In genomic region chr2:175027755-175028154, GRCh38 we compare ENCODE assay signal across 22 cellular contexts. TPM values are rescaled to one million over a fixed set of nuclear protein-coding genes. Genes with fewer than 3 reads are reported as not detected.
DNase-seq lines count a peak whose midpoint lies in the region; TF ChIP-seq lines count a peak whose summit lies in the region.
"Had no signal": no experiment of that assay in that cellular context is flagged by ENCODE, and none has a peak within 500 bp of the region (broad histone marks: within the 10 kb centered on the region; RNA-seq: fewer than 3 reads in every experiment).

No MANE protein-coding gene starts in this region.

- H3K4me1 ChIP-seq in mesenchymal stem cell (ENCODE audit: control insufficient read depth, insufficient read depth, low read depth, low read length), result no peaks in the 10 kb centered on the region
- peaks cover 0 to 4% (median 0%) of the 10 kb centered on the region in 3 donors for H3K4me1 ChIP-seq in skeletal muscle tissue (ENCODE audit: control insufficient read depth in 3 of 3, insufficient read depth in 3 of 3, low read length in 3 of 3)
- H3K4me1 ChIP-seq: A549, adrenal gland, uterus had no signal

- no peaks in the 10 kb centered on the region for H3K9me3 ChIP-seq in AG04450 (ENCODE audit: control insufficient read depth, insufficient read depth, low read length)
- no peaks in the 10 kb centered on the region for H3K9me3 ChIP-seq in mesenchymal stem cell (ENCODE audit: control insufficient read depth, low read length)
- H3K9me3 ChIP-seq in skeletal muscle tissue (ENCODE audit: control insufficient read depth in 3 of 3, low read length in 3 of 3), result no peaks in the 10 kb centered on the region
- H3K9me3 ChIP-seq: A549, adrenal gland, uterus had no signal

- no peak for TF ChIP-seq CTCF in AG04450 (IDR thresholded peaks at IDR 0.05; ENCODE audit: low read depth, low read length)

- DNase-seq in AG04450 (ENCODE audit: low read depth, low spot score) (no peak), mesenchymal stem cell (no peak), ACHN (no peak), G401 (ENCODE audit: low spot score) (no peak), NCI-H2196 (lab: John Stamatoyannopoulos, UW; ENCODE audit: unreplicated experiment) (no peak), NCI-H2196 treated with DMSO at 0.1 percent for 48 hours (lab: John Stamatoyannopoulos, UW; ENCODE audit: unreplicated experiment) (no peak)
- DNase-seq: activated CD4-positive, alpha-beta T cell treated with anti-CD3 and anti-CD28 coated beads, Interleukin-2, amount 10 ng/mL, durations not matched to agents 24 days and 14 days; activated gamma-delta T cell treated with Interleukin-2 at 50 U/mL for 16 hours; DMS153; effector CD8-positive, alpha-beta T cell; hippocampal formation; naive thymus-derived CD4-positive, alpha-beta T cell; NCI-H1436 treated with DMSO at 0.1 percent for 48 hours; NCI-H2227 treated with DMSO at 0.1 percent for 48 hours; NCI-H82; stimulated activated naive CD4-positive, alpha-beta T cell had no signal

- H2BK5ac ChIP-seq in mesenchymal stem cell (ENCODE audit: low read depth, low read length, poor library complexity, severe bottlenecking), result no peak overlapping the region

- H3K27me3 ChIP-seq in AG04450 (ENCODE audit: control insufficient read depth, insufficient read depth, low read length) (no peaks in the 10 kb centered on the region), mesenchymal stem cell (ENCODE audit: control insufficient read depth in 1 of 2, insufficient read depth in 1 of 2, low read length in 2 of 2) (no peaks in the 10 kb centered on the region), skeletal muscle tissue (ENCODE audit: control insufficient read depth in 3 of 3, insufficient read depth in 3 of 3, low read length in 3 of 3) (no peaks in the 10 kb centered on the region)
- H3K27me3 ChIP-seq: adrenal gland, uterus had no signal

- no peak overlapping the region for H2BK120ac ChIP-seq in mesenchymal stem cell (ENCODE audit: low read depth, low read length)

- H2BK12ac ChIP-seq in mesenchymal stem cell (ENCODE audit: low read length in 2 of 2), result peak overlapping the region; percentile 46 to 62

- peak overlapping the region in 1 of 2 experiments; percentile 28 for H3K4ac ChIP-seq in mesenchymal stem cell (ENCODE audit: low read depth in 1 of 2, low read length in 2 of 2)

- no peak overlapping the region for H3K14ac ChIP-seq in mesenchymal stem cell (ENCODE audit: low read length in 2 of 2)

- no peak overlapping the region for H2AK5ac ChIP-seq in mesenchymal stem cell (ENCODE audit: low read length, severe bottlenecking)

- 90% methylated on average over 3 of the region's 3 CpGs for WGBS in mesenchymal stem cell

- CTCF ChIA-PET in AG04450 (lab: Charles Lee), result interaction anchor here (0.6 to 0.8 kb wide), 2 partner anchors 125 to 331 kb away, joined by 3 read pairs; no protein-coding TSS in a partner anchor

- POLR2A ChIA-PET in AG04450 (lab: Yijun Ruan, JAX), result no interaction called here

- H3K23ac ChIP-seq in mesenchymal stem cell (ENCODE audit: low read length in 2 of 2), result no peak overlapping the region

- peak overlapping the region; percentile 75 to 86 for H3K18ac ChIP-seq in mesenchymal stem cell (ENCODE audit: low read depth in 1 of 2, low read length in 2 of 2)

- H3K9ac ChIP-seq in mesenchymal stem cell (ENCODE audit: low read length), result no peak overlapping the region
- no peak overlapping the region for H3K9ac ChIP-seq in skeletal muscle tissue (ENCODE audit: low read depth in 1 of 3, low read length in 3 of 3)

- no peaks in the 10 kb centered on the region for H3K36me3 ChIP-seq in mesenchymal stem cell (ENCODE audit: control insufficient read depth in 1 of 2, insufficient read depth in 2 of 2, low read depth in 1 of 2, low read length in 2 of 2)
- H3K36me3 ChIP-seq in skeletal muscle tissue (ENCODE audit: control insufficient read depth in 3 of 3, insufficient read depth in 3 of 3, low read length in 3 of 3), result no peaks in the 10 kb centered on the region
- H3K36me3 ChIP-seq: adrenal gland, uterus had no signal

- no peak overlapping the region for H2BK15ac ChIP-seq in mesenchymal stem cell (ENCODE audit: low read depth, poor library complexity, severe bottlenecking)

- H4K8ac ChIP-seq in mesenchymal stem cell (ENCODE audit: low read length), result peak overlapping the region; percentile 45

- no peak overlapping the region for H3K4me2 ChIP-seq in mesenchymal stem cell (ENCODE audit: low read length, poor library complexity, severe bottlenecking)

- no peak overlapping the region for H2AFZ ChIP-seq in mesenchymal stem cell (ENCODE audit: low read depth, low read length)

- H3K79me1 ChIP-seq in mesenchymal stem cell (replicated peaks; ENCODE audit: low read length, poor library complexity, severe bottlenecking), result no peaks in the 10 kb centered on the region

- in situ Hi-C loops in ACHN (cut with HindIII; ENCODE audit: low pct_ligation_motif_present, low pct_unique_long_range_greater_than_20kb, low sequenced_read_pairs) (no loop called here), G401 (cut with HindIII; ENCODE audit: low sequenced_read_pairs) (no loop called here)

- H3K27ac ChIP-seq in AG04450 (ENCODE audit: low read depth, low read length) (peak overlapping the region; percentile 24), cingulate gyrus (ENCODE audit: low read depth, low read length) (peak overlapping the region; percentile 20), mesenchymal stem cell (ENCODE audit: low read length, poor library complexity, severe bottlenecking) (no peak overlapping the region), skeletal muscle tissue (ENCODE audit: low read depth, low read length) (peak overlapping the region; percentile 13)
- H3K27ac ChIP-seq: A549 had no signal

- peak overlapping the region; percentile 93 for H4K91ac ChIP-seq in mesenchymal stem cell (ENCODE audit: low read length)

- H3K4me3 ChIP-seq in AG04450 (ENCODE audit: low read depth, low read length) (no peak overlapping the region), mesenchymal stem cell (ENCODE audit: insufficient read depth in 1 of 2, low read depth in 1 of 2, low read length in 2 of 2) (no peak overlapping the region), skeletal muscle tissue (ENCODE audit: low read length in 3 of 3) (no peak overlapping the region)
- H3K4me3 ChIP-seq: A549, adrenal gland, uterus had no signal

RNA-seq across cellular contexts. Expression of gene CHN1, which starts 22.6 kb away (rescaled TPM):
- polyA plus RNA-seq in AG04450 (2011; rRNA removed), result 207 and 258 TPM in 2 replicates
- polyA minus RNA-seq in AG04450 (2011; rRNA and poly(A)+ RNA removed), result 105 and 133 TPM in 2 replicates
- polyA plus RNA-seq in mesenchymal stem cell (2013, experiment 1 of 2), result 21.7 TPM
- 20.5 TPM for polyA plus RNA-seq in mesenchymal stem cell (2013, experiment 2 of 2)
- total RNA-seq in skeletal muscle tissue, result 7.8 TPM
- total RNA-seq in G401 (2014; rRNA removed; shearing (Covaris generic)), result 0.34 TPM in 1 of 2 replicates, not detected in the other
- polyA plus RNA-seq: CD14-positive monocyte had no signal
